1 cellular context compared by ENCODE assay signal in the genomic region with DNA sequence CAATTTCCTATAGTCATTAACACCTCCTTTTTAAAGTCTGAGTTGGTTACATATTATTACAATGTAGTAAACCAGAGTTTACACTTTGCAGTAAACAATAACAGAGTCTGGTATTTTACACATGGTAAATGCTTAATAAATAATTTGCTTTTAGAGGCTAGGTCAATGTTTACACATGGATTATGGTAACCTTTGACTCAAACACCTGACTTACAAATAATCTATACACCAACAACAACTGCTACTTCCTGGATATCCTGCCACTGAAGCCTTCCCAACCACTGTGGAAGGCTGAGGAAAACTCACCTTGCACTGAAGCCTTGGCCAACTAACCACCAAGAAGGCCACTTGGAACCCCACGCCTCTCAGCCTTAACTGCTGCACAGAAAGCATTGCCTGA.
TF ChIP-seq lines count a peak whose summit lies in the region.

No MANE protein-coding gene starts in this region.

TF ChIP-seq in IMR-90, 13 proteins besides CTCF, POLR2A, EP300 and RAD21:
- TF ChIP-seq RFX5 (IDR thresholded peaks at IDR 0.05; ENCODE audit: low read depth, low read length) (no peak), BHLHE40 (IDR thresholded peaks at IDR 0.05; ENCODE audit: low read depth, low read length) (no peak), CHD1 (IDR thresholded peaks at IDR 0.05; ENCODE audit: low read depth, low read length) (no peak), MAZ (IDR thresholded peaks at IDR 0.05; ENCODE audit: borderline replicate concordance, low read depth, low read length) (no peak), SMC3 (IDR thresholded peaks at IDR 0.05; ENCODE audit: low read depth, low read length) (no peak), MXI1 (IDR thresholded peaks at IDR 0.05; ENCODE audit: borderline replicate concordance, low read depth, low read length) (no peak), NFE2L2 (IDR thresholded peaks at IDR 0.05; ENCODE audit: low read depth, low read length) (no peak), CEBPB (IDR thresholded peaks at IDR 0.05; ENCODE audit: low read depth, low read length) (no peak), MAFK (IDR thresholded peaks at IDR 0.05; ENCODE audit: low read depth, low read length) (no peak), RCOR1 (IDR thresholded peaks at IDR 0.05; ENCODE audit: insufficient replicate concordance, low read length) (no peak), FOS (IDR thresholded peaks at IDR 0.05; ENCODE audit: low read depth, low read length) (no peak)
- TF ChIP-seq, protein P1, sequence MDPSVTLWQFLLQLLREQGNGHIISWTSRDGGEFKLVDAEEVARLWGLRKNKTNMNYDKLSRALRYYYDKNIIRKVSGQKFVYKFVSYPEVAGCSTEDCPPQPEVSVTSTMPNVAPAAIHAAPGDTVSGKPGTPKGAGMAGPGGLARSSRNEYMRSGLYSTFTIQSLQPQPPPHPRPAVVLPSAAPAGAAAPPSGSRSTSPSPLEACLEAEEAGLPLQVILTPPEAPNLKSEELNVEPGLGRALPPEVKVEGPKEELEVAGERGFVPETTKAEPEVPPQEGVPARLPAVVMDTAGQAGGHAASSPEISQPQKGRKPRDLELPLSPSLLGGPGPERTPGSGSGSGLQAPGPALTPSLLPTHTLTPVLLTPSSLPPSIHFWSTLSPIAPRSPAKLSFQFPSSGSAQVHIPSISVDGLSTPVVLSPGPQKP (IDR thresholded peaks at IDR 0.05; ENCODE audit: borderline replicate concordance, low read depth, low read length): no peak
- TF ChIP-seq, protein P2, sequence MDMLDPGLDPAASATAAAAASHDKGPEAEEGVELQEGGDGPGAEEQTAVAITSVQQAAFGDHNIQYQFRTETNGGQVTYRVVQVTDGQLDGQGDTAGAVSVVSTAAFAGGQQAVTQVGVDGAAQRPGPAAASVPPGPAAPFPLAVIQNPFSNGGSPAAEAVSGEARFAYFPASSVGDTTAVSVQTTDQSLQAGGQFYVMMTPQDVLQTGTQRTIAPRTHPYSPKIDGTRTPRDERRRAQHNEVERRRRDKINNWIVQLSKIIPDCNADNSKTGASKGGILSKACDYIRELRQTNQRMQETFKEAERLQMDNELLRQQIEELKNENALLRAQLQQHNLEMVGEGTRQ (IDR thresholded peaks at IDR 0.05; ENCODE audit: low read depth, low read length): no peak
